In the genomic region with DNA sequence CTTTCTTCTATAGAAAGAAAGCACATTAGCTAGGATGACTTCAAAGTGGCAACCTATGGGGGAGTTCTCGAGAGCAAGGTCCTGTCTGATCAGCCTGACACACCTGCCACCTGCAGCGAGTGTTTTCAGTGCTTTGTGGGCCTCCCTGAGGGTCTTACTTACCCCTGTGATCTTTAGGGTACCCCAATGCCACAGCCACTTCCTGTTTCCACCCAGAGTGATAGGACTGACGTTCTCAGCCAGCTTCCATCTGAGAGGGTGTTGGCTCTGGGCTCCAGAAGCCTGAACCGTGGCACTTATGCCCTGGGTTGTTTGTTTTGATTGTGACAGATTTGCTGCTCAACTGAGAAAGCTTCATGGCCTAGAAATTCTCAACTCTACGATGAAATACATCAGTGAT, we compare ENCODE assay signal across 20 cellular contexts. TPM values are rescaled to one million over a fixed set of nuclear protein-coding genes. Genes with fewer than 3 reads are reported as not detected.
"Had no signal": no experiment of that assay in that cellular context is flagged by ENCODE, and none has a peak within 500 bp of the region (broad histone marks: within the 10 kb centered on the region; RNA-seq: fewer than 3 reads in every experiment).

No MANE protein-coding gene starts in this region.

- H3K9me3 ChIP-seq: adrenal gland, colonic mucosa, gastrocnemius medialis, heart right ventricle, psoas muscle, right lobe of liver, suprapubic skin, upper lobe of right lung had no signal

- H3K36me3 Mint-ChIP-seq: WTC11 had no signal

- H3K4me1 ChIP-seq: adrenal gland, colonic mucosa, gastrocnemius medialis, heart right ventricle, psoas muscle, right lobe of liver, suprapubic skin, upper lobe of right lung had no signal

- H3K27ac ChIP-seq: adrenal gland, colonic mucosa, gastrocnemius medialis, heart right ventricle, psoas muscle, right lobe of liver, suprapubic skin, upper lobe of right lung had no signal

- ATAC-seq: gastrocnemius medialis, heart right ventricle, psoas muscle, right lobe of liver, upper lobe of right lung, WTC11 had no signal

- H3K4me3 ChIP-seq: adrenal gland, colonic mucosa, gastrocnemius medialis, heart right ventricle, psoas muscle, right lobe of liver, suprapubic skin, upper lobe of right lung had no signal

- FAIRE-seq: endothelial cell of umbilical vein, islet of Langerhans had no signal

- H3K27me3 ChIP-seq: adrenal gland, colonic mucosa, gastrocnemius medialis, heart right ventricle, right lobe of liver, suprapubic skin, upper lobe of right lung had no signal

- H3K27ac Mint-ChIP-seq: nephron progenitor cell; stimulated activated memory B cell treated with anti-CD40 and anti-IgM and Interleukin-4, amounts not matched to agents 10 μg/mL and 1 μg/mL and 100 μg/mL, for 72 hours; T-helper 1 cell treated with Interleukin-12 subunit alpha and Interleukin-12 subunit beta and Interleukin-4 antibody, amounts not matched to agents 30 μg/mL and 1 μg/mL, for 36 hours; WTC11 had no signal

- H3K4me1 Mint-ChIP-seq: nephron progenitor cell; stimulated activated memory B cell treated with anti-CD40 and anti-IgM and Interleukin-4, amounts not matched to agents 10 μg/mL and 1 μg/mL and 100 μg/mL, for 72 hours had no signal

- H3K27me3 Mint-ChIP-seq: stimulated activated memory B cell treated with anti-CD40 and anti-IgM and Interleukin-4, amounts not matched to agents 10 μg/mL and 1 μg/mL and 100 μg/mL, for 72 hours had no signal

- H3K36me3 ChIP-seq: colonic mucosa had no signal

- H3K4me3 Mint-ChIP-seq: nephron progenitor cell; stimulated activated memory B cell treated with anti-CD40 and anti-IgM and Interleukin-4, amounts not matched to agents 10 μg/mL and 1 μg/mL and 100 μg/mL, for 72 hours; T-helper 1 cell treated with Interleukin-12 subunit alpha and Interleukin-12 subunit beta and Interleukin-4 antibody, amounts not matched to agents 30 μg/mL and 1 μg/mL, for 36 hours; WTC11 had no signal

- H3K9me3 Mint-ChIP-seq: nephron progenitor cell; stimulated activated memory B cell treated with anti-CD40 and anti-IgM and Interleukin-4, amounts not matched to agents 10 μg/mL and 1 μg/mL and 100 μg/mL, for 72 hours; T-helper 1 cell treated with Interleukin-12 subunit alpha and Interleukin-12 subunit beta and Interleukin-4 antibody, amounts not matched to agents 30 μg/mL and 1 μg/mL, for 36 hours; WTC11 had no signal

- DNase-seq: activated CD4-positive, alpha-beta T cell treated with anti-CD3 and anti-CD28 coated beads for 48 hours; activated effector memory CD4-positive, alpha-beta T cell treated with anti-CD3 and anti-CD28 coated beads, Interleukin-2, amount 50 U/mL, for 16 hours; activated T-cell treated with anti-CD3 and anti-CD28 coated beads, Interleukin-2, amount 50 U/mL, for 1 hour; adrenal gland; colonic mucosa; gastrocnemius medialis; heart right ventricle; mammary epithelial cell; nephron progenitor cell; psoas muscle; right lobe of liver; upper lobe of right lung had no signal

RNA-seq across cellular contexts. Expression of gene ANKK1, which starts 21.7 kb away (rescaled TPM):
- total RNA-seq: endothelial cell of umbilical vein, fibroblast of lung, heart right ventricle, osteoblast, upper lobe of right lung had no signal
- polyA plus RNA-seq: endothelial cell of umbilical vein, fibroblast of lung had no signal
